In the genomic region with DNA sequence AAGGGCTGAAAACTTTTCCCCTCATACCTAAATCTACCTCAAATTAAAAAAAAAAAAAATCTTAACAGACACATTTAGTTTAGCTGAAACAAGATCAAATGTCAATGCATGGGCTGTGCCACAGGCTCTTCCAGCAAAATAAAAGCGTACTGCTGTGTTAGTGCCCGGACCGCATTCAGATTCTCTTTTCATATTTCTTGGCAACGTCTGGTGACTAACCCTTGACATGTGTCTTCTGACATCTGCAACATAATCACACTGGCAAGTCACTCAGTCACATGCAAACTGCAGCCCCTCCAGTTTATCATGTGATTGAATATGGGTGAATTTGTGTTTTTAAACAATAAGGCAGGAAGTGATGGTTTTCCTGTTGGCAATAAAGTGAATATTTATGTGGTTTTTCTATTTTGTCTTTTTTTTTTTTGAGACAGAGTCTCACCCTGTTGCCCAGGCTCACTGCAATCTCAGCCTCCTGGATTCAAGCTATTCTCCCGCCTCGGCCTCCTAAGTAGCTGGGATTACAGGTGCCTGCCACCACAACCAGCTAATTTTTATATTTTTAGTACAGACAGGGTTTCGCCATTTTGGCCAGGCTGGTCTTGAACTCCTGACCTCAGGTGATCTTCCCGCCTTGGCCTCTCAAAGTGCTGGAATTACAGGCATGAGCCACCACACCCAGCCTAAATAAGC, we compare ENCODE assay signal across 8 cellular contexts.
DNase-seq lines count a peak whose midpoint lies in the region; ATAC-seq, FAIRE-seq and TF ChIP-seq lines count a peak whose summit lies in the region.
"Not testable (repeated sequence)": the region's sequence is repeated elsewhere in the genome, so short reads cannot be mapped to it uniquely, and the experiment has no call there.

No MANE protein-coding gene starts in this region.

- not testable (repeated sequence) for H3K36me3 ChIP-seq in GM12878 (ENCODE audit: control insufficient read depth in 2 of 2, insufficient read depth in 2 of 2, low read length in 1 of 2)

- H3K4me1 ChIP-seq in GM12878 (ENCODE audit: control insufficient read depth, insufficient read depth, low read length), result not testable (repeated sequence)

- DNase-seq in AG20443 (ENCODE audit: low spot score), result peak; percentile 32
- peak; percentile 13 for DNase-seq in HCEC 1CT
- peak in 2 of 3 donors; percentile 18 to 40 for DNase-seq in T-helper 17 cell
- peak; percentile 25 for DNase-seq in activated T-cell treated with anti-CD3 and anti-CD28 coated beads for 24 hours (ENCODE audit: low read depth)
- not testable (repeated sequence) for DNase-seq in GM12878 (ENCODE audit: low read depth, low spot score)
- peak; percentile 3 for DNase-seq in fibroblast of the conjunctiva (ENCODE audit: low read depth)
- DNase-seq in naive B cell, result peak; percentile 38
- DNase-seq in stimulated activated CD8-positive, alpha-beta memory T cell treated with anti-CD3 and anti-CD28 coated beads, Interleukin-4, amount 100 ng/mL, for 4 hours (ENCODE audit: low read depth in 2 of 2, low spot score in 1 of 2), result peak; percentile 1 to 3

- peak overlapping the region; percentile 64 for H3K4me3 Mint-ChIP-seq in T-helper 17 cell
- H3K4me3 Mint-ChIP-seq in naive B cell, result peak overlapping the region in 5 of 8 donors; percentile 7 to 81 (median 29)

- not testable (repeated sequence) for H3K27me3 Mint-ChIP-seq in T-helper 17 cell, naive B cell

- H3K4me1 Mint-ChIP-seq in T-helper 17 cell, result not testable (repeated sequence)
- peaks cover 0 to 11% (median 0%) of the 10 kb centered on the region in 3 donors for H3K4me1 Mint-ChIP-seq in naive B cell

- H3K27ac Mint-ChIP-seq in T-helper 17 cell, result peak overlapping the region; percentile 84
- H3K27ac Mint-ChIP-seq in naive B cell, result peak overlapping the region; percentile 80 to 96 (median 90)

- TF ChIP-seq EP300 in GM12878 (IDR thresholded peaks at IDR 0.05; ENCODE audit: borderline replicate concordance in 1 of 2, control insufficient read depth in 1 of 2, low read depth in 2 of 2, low read length in 2 of 2), result not testable (repeated sequence)

- not testable (repeated sequence) for BruUV-seq in GM12878 (replicated peaks; lab: Mats Ljungman, UMichigan)

- RAD21 ChIA-PET in GM12878 (lab: Charles Lee; ENCODE audit: unreplicated experiment), result not testable (repeated sequence)

- H3K4me2 ChIP-seq in GM12878 (ENCODE audit: control insufficient read depth, insufficient read depth), result not testable (repeated sequence)

- ATAC-seq in T-helper 17 cell, result peak; percentile 96
- ATAC-seq in GM12878, result not testable (repeated sequence)
- peak; percentile 90 to 91 for ATAC-seq in naive B cell (ENCODE audit: low read depth in 2 of 2)

- TF ChIP-seq CTCF in GM12878 (IDR thresholded peaks at IDR 0.05 in 2 of 3, conservative IDR thresholded peaks at IDR 0.05 in 1 of 3; ENCODE audit: control insufficient read depth in 2 of 3, extremely low read depth in 1 of 3, insufficient read depth in 1 of 3, low read depth in 3 of 3, low read length in 3 of 3), result not testable (repeated sequence)

- not testable (repeated sequence) for H3K27me3 ChIP-seq in GM12878 (replicated peaks in 1 of 2; ENCODE audit: control insufficient read depth in 2 of 2, insufficient read depth in 2 of 2, low read length in 1 of 2)

- H2AFZ ChIP-seq in GM12878 (ENCODE audit: control insufficient read depth, low read depth, low read length), result not testable (repeated sequence)

- SMC1A ChIA-PET in GM12878 (lab: Charles Lee; ENCODE audit: uncharacterized antibody, unreplicated experiment), result not testable (repeated sequence)

- not testable (repeated sequence) for H3K36me3 Mint-ChIP-seq in T-helper 17 cell (ENCODE audit: low read depth); naive B cell

- in situ Hi-C loops in GM12878 (cut with MboI), result not testable (repeated sequence)

- not testable (repeated sequence) for H3K4me3 ChIP-seq in GM12878

- POLR2A ChIA-PET in GM12878 (lab: Charles Lee), result not testable (repeated sequence)

- not testable (repeated sequence) for H3K27ac ChIP-seq in GM12878 (ENCODE audit: control insufficient read depth, insufficient read depth)

- intact Hi-C loops in GM12878 (cut with micrococcal nuclease; ENCODE audit: unreplicated experiment), result not testable (repeated sequence)

- H3K9me3 Mint-ChIP-seq in naive B cell, result not testable (repeated sequence)

- WGBS in GM12878 (ENCODE audit: insufficient coverage, insufficient replicate concordance, low lambda C conversion rate, missing lambda C conversion rate), result 78% methylated on average over 8 of the region's 8 CpGs

- not testable (repeated sequence) for H3K9me3 ChIP-seq in T-helper 17 cell (ENCODE audit: control insufficient read depth, low read length, poor library complexity, severe bottlenecking); GM12878 (replicated peaks; ENCODE audit: control insufficient read depth, insufficient read depth, low read length)

- peak; percentile 57 for FAIRE-seq in GM12878 (lab: Jason Lieb, UNC)

- not testable (repeated sequence) for TF ChIP-seq RAD21 in GM12878 (IDR thresholded peaks at IDR 0.05; ENCODE audit: insufficient read depth, low read depth, low read length)

- not testable (repeated sequence) for H3K79me2 ChIP-seq in GM12878 (ENCODE audit: control insufficient read depth, insufficient read depth, low read length)

- CTCF ChIA-PET in GM12878 (lab: Yijun Ruan, JAX), result not testable (repeated sequence)

- H3K9ac ChIP-seq in GM12878 (ENCODE audit: control insufficient read depth, insufficient read depth, low read length), result not testable (repeated sequence)

- not testable (repeated sequence) for H4K20me1 ChIP-seq in GM12878 (ENCODE audit: control insufficient read depth, insufficient read depth)

- not testable (repeated sequence) for TF ChIP-seq POLR2A in GM12878 (IDR thresholded peaks at IDR 0.05; ENCODE audit: low read depth, low read length)
